Comparison of ENCODE assay signal across 22 cellular contexts in the genomic region with DNA sequence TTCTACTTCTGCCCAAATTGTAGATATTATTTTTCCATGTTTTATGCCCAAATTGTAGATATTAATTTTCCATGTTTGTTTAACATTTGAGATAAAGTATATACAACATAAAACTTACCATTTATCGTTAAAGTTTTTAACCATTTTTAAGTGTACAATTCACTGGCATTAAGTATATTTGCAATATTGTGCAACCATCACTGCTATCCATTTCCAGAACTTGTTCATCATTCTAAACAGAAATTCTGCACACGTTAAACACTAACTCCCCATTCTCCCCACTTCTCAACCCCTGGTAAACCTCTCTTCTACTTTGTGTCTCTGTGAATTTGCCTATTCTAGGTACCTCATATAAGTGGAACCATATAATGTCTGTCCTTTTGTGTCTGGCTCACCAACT.
A peak's percentile ranks its signal among the peaks of the same experiment; 100 is the strongest.
DNase-seq lines count a peak whose midpoint lies in the region; ATAC-seq, FAIRE-seq and TF ChIP-seq lines count a peak whose summit lies in the region.
"Had no signal": no experiment of that assay in that cellular context is flagged by ENCODE, and none has a peak within 500 bp of the region (broad histone marks: within the 10 kb centered on the region; RNA-seq: fewer than 3 reads in every experiment).

No MANE protein-coding gene starts in this region.

- dilution Hi-C loops in IMR-90 (cut with HindIII; ENCODE audit: low sequenced_read_pairs, unreplicated experiment): no loop called here
- dilution Hi-C loops in keratinocyte (cut with MboI; ENCODE audit: extremely low pct_ligation_motif_present, low sequenced_read_pairs): no loop called here

- no peak overlapping the region for H2AK5ac ChIP-seq in IMR-90 (ENCODE audit: low read depth, low read length)
- H2AK5ac ChIP-seq in trophoblast cell (ENCODE audit: low read length): no peak overlapping the region

- H3K27ac ChIP-seq in HepG2 (ENCODE audit: extremely low read length, insufficient read depth, low read length) (peak overlapping the region; percentile 9), right lobe of liver (peak overlapping the region in 1 of 3 donors; percentile 77), IMR-90 (ENCODE audit: insufficient read depth, low read length) (no peak overlapping the region), keratinocyte (ENCODE audit: control insufficient read depth, insufficient read depth, low read length) (no peak overlapping the region), trophoblast cell (ENCODE audit: low read depth, low read length) (no peak overlapping the region)
- H3K27ac ChIP-seq: A549, GM23248 had no signal

- no peak overlapping the region for H2BK15ac ChIP-seq in IMR-90 (ENCODE audit: low read depth, low read length)

- H3K56ac ChIP-seq in IMR-90 (ENCODE audit: extremely low read depth, insufficient read depth, low read length): no peak overlapping the region

- peak overlapping the region; percentile 84; the same call in 1 of the 2 replicates for H3K9ac ChIP-seq in HepG2 (ENCODE audit: insufficient read depth, low read depth, low read length)
- H3K9ac ChIP-seq in IMR-90 (ENCODE audit: low read depth, low read length): no peak overlapping the region
- H3K9ac ChIP-seq in keratinocyte (ENCODE audit: control insufficient read depth, extremely low read depth, insufficient read depth, low read length): no peak overlapping the region
- H3K9ac ChIP-seq in trophoblast cell (ENCODE audit: low read length): no peak overlapping the region
- H3K9ac ChIP-seq: GM23248 had no signal

- H3K79me2 ChIP-seq in HepG2 (ENCODE audit: insufficient read depth, low read length): peaks cover 85% of the 10 kb centered on the region
- H3K79me2 ChIP-seq in keratinocyte (ENCODE audit: control insufficient read depth, insufficient read depth, low read length): no peaks in the 10 kb centered on the region
- H3K79me2 ChIP-seq in trophoblast cell (ENCODE audit: control insufficient read depth, insufficient read depth, low read length, poor library complexity): no peaks in the 10 kb centered on the region

- H3K9me3 ChIP-seq in HepG2 (ENCODE audit: low read length): no peaks in the 10 kb centered on the region
- H3K9me3 ChIP-seq in right lobe of liver: no peaks in the 10 kb centered on the region
- H3K9me3 ChIP-seq in IMR-90 (ENCODE audit: control insufficient read depth, insufficient read depth, low read length): no peaks in the 10 kb centered on the region
- no peaks in the 10 kb centered on the region for H3K9me3 ChIP-seq in keratinocyte (ENCODE audit: control insufficient read depth, low read depth, low read length)
- no peaks in the 10 kb centered on the region for H3K9me3 ChIP-seq in trophoblast cell (ENCODE audit: insufficient read depth, low read depth, low read length)
- H3K9me3 ChIP-seq: A549 had no signal

- no peak overlapping the region for H2BK20ac ChIP-seq in IMR-90 (ENCODE audit: low read depth, low read length)

- 48% methylated on average over 2 of the region's 2 CpGs for WGBS in HepG2 (ENCODE audit: low lambda C conversion rate)
- 45% methylated on average over 2 of the region's 2 CpGs for WGBS in right lobe of liver (ENCODE audit: insufficient coverage, low coverage, low lambda C conversion rate, missing lambda C conversion rate)
- no CpG with 5 or more reads among the region's 2 CpGs for WGBS in IMR-90 (ENCODE audit: extremely low coverage in 2 of 2, insufficient read length in 1 of 2), 2 experiments
- WGBS in trophoblast cell (ENCODE audit: extremely low coverage, insufficient coverage, insufficient read length): 100% methylated on average over 1 of the region's 2 CpGs

- H4K91ac ChIP-seq in IMR-90 (ENCODE audit: insufficient read depth, low read depth, low read length): no peak overlapping the region
- H4K91ac ChIP-seq in trophoblast cell (ENCODE audit: low read depth, low read length): no peak overlapping the region

- peaks cover 74% of the 10 kb centered on the region for H3K4me1 ChIP-seq in HepG2 (ENCODE audit: insufficient read depth, low read length)
- peaks cover 0 to 72% (median 9%) of the 10 kb centered on the region in 4 donors for H3K4me1 ChIP-seq in right lobe of liver
- H3K4me1 ChIP-seq in IMR-90 (ENCODE audit: control insufficient read depth, insufficient read depth, low read length): peaks cover 18% of the 10 kb centered on the region
- peaks cover 13% of the 10 kb centered on the region for H3K4me1 ChIP-seq in keratinocyte (ENCODE audit: control insufficient read depth, extremely low read depth, insufficient read depth, low read length)
- peaks cover 0 to 2% of the 10 kb centered on the region in 2 experiments for H3K4me1 ChIP-seq in trophoblast cell (ENCODE audit: control insufficient read depth in 1 of 2, insufficient read depth in 2 of 2, low read length in 2 of 2)
- H3K4me1 ChIP-seq: A549 had no signal

- in situ Hi-C loops in HepG2 (cut with HindIII; ENCODE audit: extremely low pct_ligation_motif_present, low pct_unique_long_range_greater_than_20kb): loop anchor here (10.0 kb wide), 1 partner anchor 171 kb away; no protein-coding TSS in a partner anchor
- in situ Hi-C loops in IMR-90 (cut with MboI; ENCODE audit: low sequenced_read_pairs): loop anchor here (25.0 kb wide), 1 partner anchor 529 kb away; no protein-coding TSS in a partner anchor

- ATAC-seq in HepG2 (no peak), right lobe of liver (no peak), IMR-90 (ENCODE audit: low read depth) (no peak), HG03095 (IDR thresholded peaks at IDR 0.05; ENCODE audit: unreplicated experiment) (no peak)
- ATAC-seq: A549 had no signal

- TF ChIP-seq CTCF in HepG2 (CRISPR knock-in tag; IDR thresholded peaks at IDR 0.05) (no peak), right lobe of liver (IDR thresholded peaks at IDR 0.05) (no peak), IMR-90 (conservative IDR thresholded peaks at IDR 0.05; ENCODE audit: low read depth, low read length) (no peak), keratinocyte (optimal IDR thresholded peaks at IDR 0.05 in 1 of 3, IDR thresholded peaks at IDR 0.05 in 1 of 3, conservative IDR thresholded peaks at IDR 0.05 in 1 of 3; ENCODE audit: extremely low read depth in 1 of 3, insufficient read depth in 2 of 3, low read length in 3 of 3) (no peak)

- intact Hi-C loops in HepG2 (cut with micrococcal nuclease; ENCODE audit: unreplicated experiment): no loop called here
- intact Hi-C loops in right lobe of liver (cut with DNase I): no loop called here
- intact Hi-C loops in IMR-90 (cut with micrococcal nuclease): no loop called here

- H3K36me3 ChIP-seq in HepG2 (replicated peaks in 1 of 2; ENCODE audit: control insufficient read depth in 1 of 2, insufficient read depth in 2 of 2, low read length in 2 of 2) (peaks cover 5 to 36% of the 10 kb centered on the region in 2 experiments), right lobe of liver (no peaks in the 10 kb centered on the region), IMR-90 (ENCODE audit: control insufficient read depth, insufficient read depth, low read length) (peaks cover 13% of the 10 kb centered on the region), keratinocyte (ENCODE audit: control insufficient read depth in 2 of 2, extremely low read depth in 1 of 2, insufficient read depth in 2 of 2, low read length in 2 of 2) (peaks cover 0 to 8% of the 10 kb centered on the region in 2 experiments), trophoblast cell (ENCODE audit: control insufficient read depth in 1 of 2, insufficient read depth in 2 of 2, low read length in 2 of 2) (peaks cover 0 to 2% of the 10 kb centered on the region in 2 experiments)

- no peak overlapping the region for H2BK5ac ChIP-seq in IMR-90 (ENCODE audit: low read depth, low read length, poor library complexity, severe bottlenecking)
- no peak overlapping the region for H2BK5ac ChIP-seq in trophoblast cell (ENCODE audit: low read depth, low read length, poor library complexity)

- no peak overlapping the region for H3K18ac ChIP-seq in IMR-90 (ENCODE audit: low read depth, low read length)
- no peak overlapping the region for H3K18ac ChIP-seq in trophoblast cell (ENCODE audit: low read length)

- no peak overlapping the region for H3K4ac ChIP-seq in IMR-90 (ENCODE audit: low read depth, low read length)
- H3K4ac ChIP-seq in trophoblast cell (ENCODE audit: low read depth, low read length): no peak overlapping the region

- H3K23ac ChIP-seq in IMR-90 (ENCODE audit: low read depth, low read length) (no peak overlapping the region), trophoblast cell (ENCODE audit: low read length) (no peak overlapping the region)

- POLR2A ChIA-PET in HepG2 (lab: Yijun Ruan, JAX): interaction anchor here (1.1 to 5.9 kb wide), 2 partner anchors 15 to 18 kb away, joined by 3 to 124 read pairs; no protein-coding TSS in a partner anchor
- POLR2A ChIA-PET in IMR-90 (lab: Charles Lee; ENCODE audit: unreplicated experiment): no interaction called here

- BruUV-seq in HepG2 (replicated peaks; lab: Mats Ljungman, UMichigan) (no TSS peak), IMR-90 (replicated peaks; lab: Mats Ljungman, UMichigan) (no TSS peak)

- H3K27me3 ChIP-seq in HepG2 (ENCODE audit: control insufficient read depth in 1 of 2, insufficient read depth in 2 of 2, low read length in 2 of 2) (no peaks in the 10 kb centered on the region), right lobe of liver (no peaks in the 10 kb centered on the region), IMR-90 (ENCODE audit: control insufficient read depth, insufficient read depth, low read length) (no peaks in the 10 kb centered on the region), keratinocyte (ENCODE audit: control insufficient read depth, extremely low read depth, insufficient read depth, low read length) (no peaks in the 10 kb centered on the region), trophoblast cell (ENCODE audit: insufficient read depth, low read length) (no peaks in the 10 kb centered on the region)

- no peak for TF ChIP-seq POLR2A in HepG2 (IDR thresholded peaks at IDR 0.05; ENCODE audit: insufficient read depth in 1 of 2, low read depth in 2 of 2, low read length in 2 of 2)
- no peak for TF ChIP-seq POLR2A in right lobe of liver (IDR thresholded peaks at IDR 0.05)
- no peak for TF ChIP-seq POLR2A in IMR-90 (IDR thresholded peaks at IDR 0.05; ENCODE audit: low read depth, low read length)

- no peak overlapping the region for H2AK9ac ChIP-seq in IMR-90 (replicated peaks; ENCODE audit: low read depth, low read length, poor library complexity)

- H3K14ac ChIP-seq in IMR-90 (replicated peaks; ENCODE audit: low read depth, low read length) (no peak overlapping the region), trophoblast cell (ENCODE audit: low read length) (no peak overlapping the region)

- H3K4me2 ChIP-seq in HepG2 (ENCODE audit: low read depth, low read length): peak overlapping the region; percentile 83
- H3K4me2 ChIP-seq in IMR-90 (ENCODE audit: low read depth, low read length): no peak overlapping the region
- H3K4me2 ChIP-seq in keratinocyte (ENCODE audit: control insufficient read depth, extremely low read depth, insufficient read depth, low read depth, low read length): no peak overlapping the region
- H3K4me2 ChIP-seq in trophoblast cell (ENCODE audit: low read length): no peak overlapping the region
- H3K4me2 ChIP-seq: A549 had no signal

- no peak overlapping the region for H2AFZ ChIP-seq in HepG2 (ENCODE audit: low read length)
- no peak overlapping the region for H2AFZ ChIP-seq in IMR-90 (replicated peaks; ENCODE audit: low read length, poor library complexity)
- no peak overlapping the region for H2AFZ ChIP-seq in keratinocyte (ENCODE audit: control insufficient read depth, low read length)
- H2AFZ ChIP-seq in trophoblast cell (ENCODE audit: insufficient read depth, low read length, poor library complexity): no peak overlapping the region
- H2AFZ ChIP-seq: GM23248 had no signal

- TF ChIP-seq RAD21 in HepG2 (CRISPR knock-in tag; IDR thresholded peaks at IDR 0.05) (no peak), IMR-90 (IDR thresholded peaks at IDR 0.05; ENCODE audit: low read length) (no peak)

- peaks cover 0 to 36% of the 10 kb centered on the region in 2 experiments; a peak in 3 of 4 replicates for H3K79me1 ChIP-seq in IMR-90 (ENCODE audit: low read depth in 1 of 2, low read length in 2 of 2)
- no peaks in the 10 kb centered on the region for H3K79me1 ChIP-seq in trophoblast cell (ENCODE audit: low read length)

- peak overlapping the region; percentile 68 to 74 (median 69); a peak in 5 of 6 replicates for H3K4me3 ChIP-seq in HepG2 (replicated peaks in 1 of 3; ENCODE audit: insufficient read depth in 1 of 3, low read depth in 2 of 3, low read length in 3 of 3)
- H3K4me3 ChIP-seq in right lobe of liver: no peak overlapping the region
- H3K4me3 ChIP-seq in IMR-90 (ENCODE audit: insufficient read depth, low read depth, low read length): no peak overlapping the region
- no peak overlapping the region for H3K4me3 ChIP-seq in keratinocyte (ENCODE audit: control insufficient read depth in 2 of 3, extremely low read depth in 1 of 3, insufficient read depth in 2 of 3, low read depth in 1 of 3, low read length in 3 of 3)
- H3K4me3 ChIP-seq in trophoblast cell (ENCODE audit: low read depth, low read length): no peak overlapping the region
- H3K4me3 ChIP-seq: A549, GM23248 had no signal

- H4K12ac ChIP-seq in trophoblast cell (ENCODE audit: low read depth, low read length): no peak overlapping the region

- H2BK12ac ChIP-seq in trophoblast cell (ENCODE audit: low read length): no peak overlapping the region

- FAIRE-seq in HepG2 (lab: Jason Lieb, UNC) (no peak), keratinocyte (lab: Jason Lieb, UNC) (peak; percentile 46)
- FAIRE-seq: A549, G401.6, GM12892, GM19239, H1 had no signal

- TF ChIP-seq EP300 in HepG2 (IDR thresholded peaks at IDR 0.05; ENCODE audit: low read depth in 2 of 2, low read length in 2 of 2): no peak
- TF ChIP-seq EP300 in HepG2 (CRISPR knock-in tag; IDR thresholded peaks at IDR 0.05; ENCODE audit: borderline replicate concordance): no peak

- CTCF ChIA-PET in HepG2 (lab: Yijun Ruan, JAX; ENCODE audit: low intra/inter-chr PET ratio, low total read pairs) (interaction anchor here (2.4 kb wide), 1 partner anchor 35 kb away, joined by 14 read pairs; no protein-coding TSS in a partner anchor), IMR-90 (lab: Yijun Ruan, JAX) (no interaction called here)

- no peak overlapping the region for H4K8ac ChIP-seq in IMR-90 (ENCODE audit: low read depth in 2 of 2, low read length in 2 of 2)
- no peak overlapping the region for H4K8ac ChIP-seq in trophoblast cell (ENCODE audit: low read depth, low read length)

- no peak overlapping the region for H2BK120ac ChIP-seq in IMR-90 (ENCODE audit: low read depth, low read length)
- H2BK120ac ChIP-seq in trophoblast cell (ENCODE audit: insufficient read depth, low read length, poor library complexity): no peak overlapping the region

- no peak overlapping the region for H4K5ac ChIP-seq in IMR-90 (ENCODE audit: low read depth, low read length)

- H4K20me1 ChIP-seq in HepG2 (ENCODE audit: insufficient read depth, low read length): peaks cover 26% of the 10 kb centered on the region
- H4K20me1 ChIP-seq in IMR-90 (ENCODE audit: insufficient read depth, low read length): no peaks in the 10 kb centered on the region
- H4K20me1 ChIP-seq in keratinocyte (ENCODE audit: control insufficient read depth, extremely low read depth, insufficient read depth, low read length): no peaks in the 10 kb centered on the region

- DNase-seq in HepG2 (ENCODE audit: low spot score): no peak
- DNase-seq in right lobe of liver: no peak
- DNase-seq in IMR-90: no peak
- no peak for DNase-seq in keratinocyte (ENCODE audit: low read depth, low spot score)
- no peak for DNase-seq in trophoblast cell
- no peak for DNase-seq in islet precursor cell
- DNase-seq: 8988T; ACHN; C1 segment of cervical spinal cord; CD4-positive, alpha-beta memory T cell; COR-L47; DMS153; DND-41; GM23248; H7; HCEC 1CT had no signal

- H3K9me1 ChIP-seq in IMR-90 (ENCODE audit: insufficient read depth, low read length): peaks cover 5% of the 10 kb centered on the region
- H3K9me1 ChIP-seq in keratinocyte (ENCODE audit: control insufficient read depth, extremely low read depth, insufficient read depth, low read length): no peaks in the 10 kb centered on the region

Comparison
In these comparisons a context has a peak if more than half of its experiments do, and no peak if none do; other contexts are left out.
1. H3K4me3 ChIP-seq: peak in HepG2 (3 of 3); none in right lobe of liver (0 of 3), IMR-90 (single experiment), keratinocyte (0 of 3) and trophoblast cell (single experiment).